In the genomic region with DNA sequence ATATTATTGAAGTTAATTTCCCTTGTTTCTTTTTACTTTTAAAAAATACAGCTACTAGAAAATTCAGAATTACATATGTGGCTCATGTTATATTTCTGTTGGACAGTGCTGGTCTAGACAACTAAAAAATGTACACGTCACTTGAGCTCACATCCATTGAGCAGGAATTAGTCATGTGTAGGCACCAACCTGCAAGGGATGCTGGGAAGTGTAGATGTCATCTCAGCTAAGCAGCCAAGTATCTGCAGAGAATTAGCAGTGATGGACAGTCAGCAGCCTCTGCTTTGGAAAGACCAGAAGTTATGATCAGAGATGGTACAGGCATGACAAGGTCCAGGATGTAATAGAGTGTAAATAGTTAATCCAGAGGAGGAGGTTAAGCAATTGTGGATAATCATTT, we compare ENCODE assay signal across 1 cellular context.
TF ChIP-seq lines count a peak whose summit lies in the region.

No MANE protein-coding gene starts in this region.

TF ChIP-seq in H1, 55 proteins besides CTCF, POLR2A, EP300 and RAD21:
- TF ChIP-seq, protein P1, sequence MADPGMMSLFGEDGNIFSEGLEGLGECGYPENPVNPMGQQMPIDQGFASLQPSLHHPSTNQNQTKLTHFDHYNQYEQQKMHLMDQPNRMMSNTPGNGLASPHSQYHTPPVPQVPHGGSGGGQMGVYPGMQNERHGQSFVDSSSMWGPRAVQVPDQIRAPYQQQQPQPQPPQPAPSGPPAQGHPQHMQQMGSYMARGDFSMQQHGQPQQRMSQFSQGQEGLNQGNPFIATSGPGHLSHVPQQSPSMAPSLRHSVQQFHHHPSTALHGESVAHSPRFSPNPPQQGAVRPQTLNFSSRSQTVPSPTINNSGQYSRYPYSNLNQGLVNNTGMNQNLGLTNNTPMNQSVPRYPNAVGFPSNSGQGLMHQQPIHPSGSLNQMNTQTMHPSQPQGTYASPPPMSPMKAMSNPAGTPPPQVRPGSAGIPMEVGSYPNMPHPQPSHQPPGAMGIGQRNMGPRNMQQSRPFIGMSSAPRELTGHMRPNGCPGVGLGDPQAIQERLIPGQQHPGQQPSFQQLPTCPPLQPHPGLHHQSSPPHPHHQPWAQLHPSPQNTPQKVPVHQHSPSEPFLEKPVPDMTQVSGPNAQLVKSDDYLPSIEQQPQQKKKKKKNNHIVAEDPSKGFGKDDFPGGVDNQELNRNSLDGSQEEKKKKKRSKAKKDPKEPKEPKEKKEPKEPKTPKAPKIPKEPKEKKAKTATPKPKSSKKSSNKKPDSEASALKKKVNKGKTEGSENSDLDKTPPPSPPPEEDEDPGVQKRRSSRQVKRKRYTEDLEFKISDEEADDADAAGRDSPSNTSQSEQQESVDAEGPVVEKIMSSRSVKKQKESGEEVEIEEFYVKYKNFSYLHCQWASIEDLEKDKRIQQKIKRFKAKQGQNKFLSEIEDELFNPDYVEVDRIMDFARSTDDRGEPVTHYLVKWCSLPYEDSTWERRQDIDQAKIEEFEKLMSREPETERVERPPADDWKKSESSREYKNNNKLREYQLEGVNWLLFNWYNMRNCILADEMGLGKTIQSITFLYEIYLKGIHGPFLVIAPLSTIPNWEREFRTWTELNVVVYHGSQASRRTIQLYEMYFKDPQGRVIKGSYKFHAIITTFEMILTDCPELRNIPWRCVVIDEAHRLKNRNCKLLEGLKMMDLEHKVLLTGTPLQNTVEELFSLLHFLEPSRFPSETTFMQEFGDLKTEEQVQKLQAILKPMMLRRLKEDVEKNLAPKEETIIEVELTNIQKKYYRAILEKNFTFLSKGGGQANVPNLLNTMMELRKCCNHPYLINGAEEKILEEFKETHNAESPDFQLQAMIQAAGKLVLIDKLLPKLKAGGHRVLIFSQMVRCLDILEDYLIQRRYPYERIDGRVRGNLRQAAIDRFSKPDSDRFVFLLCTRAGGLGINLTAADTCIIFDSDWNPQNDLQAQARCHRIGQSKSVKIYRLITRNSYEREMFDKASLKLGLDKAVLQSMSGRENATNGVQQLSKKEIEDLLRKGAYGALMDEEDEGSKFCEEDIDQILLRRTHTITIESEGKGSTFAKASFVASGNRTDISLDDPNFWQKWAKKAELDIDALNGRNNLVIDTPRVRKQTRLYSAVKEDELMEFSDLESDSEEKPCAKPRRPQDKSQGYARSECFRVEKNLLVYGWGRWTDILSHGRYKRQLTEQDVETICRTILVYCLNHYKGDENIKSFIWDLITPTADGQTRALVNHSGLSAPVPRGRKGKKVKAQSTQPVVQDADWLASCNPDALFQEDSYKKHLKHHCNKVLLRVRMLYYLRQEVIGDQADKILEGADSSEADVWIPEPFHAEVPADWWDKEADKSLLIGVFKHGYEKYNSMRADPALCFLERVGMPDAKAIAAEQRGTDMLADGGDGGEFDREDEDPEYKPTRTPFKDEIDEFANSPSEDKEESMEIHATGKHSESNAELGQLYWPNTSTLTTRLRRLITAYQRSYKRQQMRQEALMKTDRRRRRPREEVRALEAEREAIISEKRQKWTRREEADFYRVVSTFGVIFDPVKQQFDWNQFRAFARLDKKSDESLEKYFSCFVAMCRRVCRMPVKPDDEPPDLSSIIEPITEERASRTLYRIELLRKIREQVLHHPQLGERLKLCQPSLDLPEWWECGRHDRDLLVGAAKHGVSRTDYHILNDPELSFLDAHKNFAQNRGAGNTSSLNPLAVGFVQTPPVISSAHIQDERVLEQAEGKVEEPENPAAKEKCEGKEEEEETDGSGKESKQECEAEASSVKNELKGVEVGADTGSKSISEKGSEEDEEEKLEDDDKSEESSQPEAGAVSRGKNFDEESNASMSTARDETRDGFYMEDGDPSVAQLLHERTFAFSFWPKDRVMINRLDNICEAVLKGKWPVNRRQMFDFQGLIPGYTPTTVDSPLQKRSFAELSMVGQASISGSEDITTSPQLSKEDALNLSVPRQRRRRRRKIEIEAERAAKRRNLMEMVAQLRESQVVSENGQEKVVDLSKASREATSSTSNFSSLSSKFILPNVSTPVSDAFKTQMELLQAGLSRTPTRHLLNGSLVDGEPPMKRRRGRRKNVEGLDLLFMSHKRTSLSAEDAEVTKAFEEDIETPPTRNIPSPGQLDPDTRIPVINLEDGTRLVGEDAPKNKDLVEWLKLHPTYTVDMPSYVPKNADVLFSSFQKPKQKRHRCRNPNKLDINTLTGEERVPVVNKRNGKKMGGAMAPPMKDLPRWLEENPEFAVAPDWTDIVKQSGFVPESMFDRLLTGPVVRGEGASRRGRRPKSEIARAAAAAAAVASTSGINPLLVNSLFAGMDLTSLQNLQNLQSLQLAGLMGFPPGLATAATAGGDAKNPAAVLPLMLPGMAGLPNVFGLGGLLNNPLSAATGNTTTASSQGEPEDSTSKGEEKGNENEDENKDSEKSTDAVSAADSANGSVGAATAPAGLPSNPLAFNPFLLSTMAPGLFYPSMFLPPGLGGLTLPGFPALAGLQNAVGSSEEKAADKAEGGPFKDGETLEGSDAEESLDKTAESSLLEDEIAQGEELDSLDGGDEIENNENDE (IDR thresholded peaks at IDR 0.05; ENCODE audit: insufficient replicate concordance, low read length), result no peak
- no peak for TF ChIP-seq MAFK (IDR thresholded peaks at IDR 0.05; ENCODE audit: low read depth, low read length)
- TF ChIP-seq RBBP5 (IDR thresholded peaks at IDR 0.05; ENCODE audit: borderline replicate concordance, low read depth, low read length), result no peak
- no peak for TF ChIP-seq SP1 (IDR thresholded peaks at IDR 0.05; ENCODE audit: low read depth, low read length)
- TF ChIP-seq CBX5 (IDR thresholded peaks at IDR 0.05; ENCODE audit: low read depth, low read length), result no peak
- TF ChIP-seq GABPA (IDR thresholded peaks at IDR 0.05; ENCODE audit: borderline replicate concordance, insufficient read depth, low read length), result no peak
- TF ChIP-seq, protein P2, sequence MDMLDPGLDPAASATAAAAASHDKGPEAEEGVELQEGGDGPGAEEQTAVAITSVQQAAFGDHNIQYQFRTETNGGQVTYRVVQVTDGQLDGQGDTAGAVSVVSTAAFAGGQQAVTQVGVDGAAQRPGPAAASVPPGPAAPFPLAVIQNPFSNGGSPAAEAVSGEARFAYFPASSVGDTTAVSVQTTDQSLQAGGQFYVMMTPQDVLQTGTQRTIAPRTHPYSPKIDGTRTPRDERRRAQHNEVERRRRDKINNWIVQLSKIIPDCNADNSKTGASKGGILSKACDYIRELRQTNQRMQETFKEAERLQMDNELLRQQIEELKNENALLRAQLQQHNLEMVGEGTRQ (IDR thresholded peaks at IDR 0.05; ENCODE audit: low read length), result no peak
- no peak for TF ChIP-seq EZH2 (IDR thresholded peaks at IDR 0.05; ENCODE audit: low read depth, low read length, severe bottlenecking)
- TF ChIP-seq RNF2 (IDR thresholded peaks at IDR 0.05; ENCODE audit: borderline replicate concordance, low read depth, low read length, missing control alignments, poor library complexity, severe bottlenecking), result no peak
- TF ChIP-seq SIX5 (IDR thresholded peaks at IDR 0.05; ENCODE audit: low read depth, low read length), result no peak
- no peak for TF ChIP-seq CTBP2 (IDR thresholded peaks at IDR 0.05; ENCODE audit: borderline replicate concordance, insufficient read depth, insufficient read length, low read length)
- no peak for TF ChIP-seq KDM1A (IDR thresholded peaks at IDR 0.05; ENCODE audit: borderline replicate concordance, low read length)
- TF ChIP-seq SAP30 (IDR thresholded peaks at IDR 0.05; ENCODE audit: insufficient read depth, insufficient replicate concordance, low read length), result no peak
- no peak for TF ChIP-seq CHD1 (IDR thresholded peaks at IDR 0.05; ENCODE audit: low read depth, low read length)
- no peak for TF ChIP-seq EGR1 (IDR thresholded peaks at IDR 0.05; ENCODE audit: borderline replicate concordance, low read depth, low read length)
- TF ChIP-seq HDAC2 (IDR thresholded peaks at IDR 0.05; ENCODE audit: borderline replicate concordance in 1 of 2, low read depth in 2 of 2, low read length in 2 of 2), result no peak
- TF ChIP-seq SUZ12 (IDR thresholded peaks at IDR 0.05; ENCODE audit: low read length), result no peak
- no peak for TF ChIP-seq SP4 (IDR thresholded peaks at IDR 0.05; ENCODE audit: low read length)
- TF ChIP-seq TBP (IDR thresholded peaks at IDR 0.05; ENCODE audit: low read depth, low read length), result no peak
- TF ChIP-seq TCF12 (IDR thresholded peaks at IDR 0.05; ENCODE audit: low read depth, low read length), result no peak
